ENCODE assay signal across 1 cellular context in the genomic region with DNA sequence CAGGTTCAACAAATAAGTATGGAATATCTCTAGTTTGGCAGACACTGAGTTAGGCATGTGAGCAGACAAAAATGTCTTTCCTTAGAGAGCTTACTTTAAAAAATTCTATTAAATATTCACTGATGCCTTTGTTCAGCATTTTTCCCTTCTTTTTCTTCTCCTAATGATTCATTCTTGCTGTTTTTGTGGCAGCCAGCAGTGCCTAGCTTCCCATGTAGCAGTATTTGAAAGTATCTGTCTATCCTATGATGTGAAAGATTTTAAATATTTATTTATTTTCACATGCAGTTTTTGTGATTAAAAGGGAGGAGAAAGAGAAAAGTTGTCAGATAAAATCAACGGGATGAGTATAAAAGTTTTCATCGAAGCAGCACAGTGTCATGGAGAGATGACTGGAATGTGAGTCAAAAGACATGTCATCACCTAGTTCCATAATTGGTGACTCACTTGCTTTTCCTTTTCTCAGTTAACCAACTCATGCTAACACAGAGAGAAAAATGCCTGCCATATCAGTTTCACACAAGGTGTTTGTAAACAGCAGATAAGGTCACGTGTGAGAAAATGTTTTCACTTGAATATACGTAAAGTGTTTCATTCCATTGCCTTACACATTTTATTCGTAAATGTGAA.
TF ChIP-seq lines count a peak whose summit lies in the region.

No MANE protein-coding gene starts in this region.

TF ChIP-seq in K562, 482 proteins besides CTCF, POLR2A, EP300 and RAD21 (continued from another document and continues in another):
- TF ChIP-seq, protein P1, sequence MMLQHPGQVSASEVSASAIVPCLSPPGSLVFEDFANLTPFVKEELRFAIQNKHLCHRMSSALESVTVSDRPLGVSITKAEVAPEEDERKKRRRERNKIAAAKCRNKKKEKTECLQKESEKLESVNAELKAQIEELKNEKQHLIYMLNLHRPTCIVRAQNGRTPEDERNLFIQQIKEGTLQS (IDR thresholded peaks at IDR 0.05) = peak; percentile 90
- TF ChIP-seq, protein P1 (CRISPR knock-in tag; conservative IDR thresholded peaks at IDR 0.05) = no peak
- TF ChIP-seq CBFA2T3 (IDR thresholded peaks at IDR 0.05) = peak; percentile 59
- no peak for TF ChIP-seq CCNT2 (IDR thresholded peaks at IDR 0.05; ENCODE audit: borderline replicate concordance, extremely low read depth, insufficient read length, low read depth, low read length)
- TF ChIP-seq, protein P2, sequence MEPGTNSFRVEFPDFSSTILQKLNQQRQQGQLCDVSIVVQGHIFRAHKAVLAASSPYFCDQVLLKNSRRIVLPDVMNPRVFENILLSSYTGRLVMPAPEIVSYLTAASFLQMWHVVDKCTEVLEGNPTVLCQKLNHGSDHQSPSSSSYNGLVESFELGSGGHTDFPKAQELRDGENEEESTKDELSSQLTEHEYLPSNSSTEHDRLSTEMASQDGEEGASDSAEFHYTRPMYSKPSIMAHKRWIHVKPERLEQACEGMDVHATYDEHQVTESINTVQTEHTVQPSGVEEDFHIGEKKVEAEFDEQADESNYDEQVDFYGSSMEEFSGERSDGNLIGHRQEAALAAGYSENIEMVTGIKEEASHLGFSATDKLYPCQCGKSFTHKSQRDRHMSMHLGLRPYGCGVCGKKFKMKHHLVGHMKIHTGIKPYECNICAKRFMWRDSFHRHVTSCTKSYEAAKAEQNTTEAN (CRISPR knock-in tag; IDR thresholded peaks at IDR 0.05) = no peak
- peak; percentile 72; the same call in 1 of the 2 replicates for TF ChIP-seq JUN (IDR thresholded peaks at IDR 0.05; ENCODE audit: borderline replicate concordance, low read depth, low read length)
- no peak for TF ChIP-seq JUN (CRISPR knock-in tag; IDR thresholded peaks at IDR 0.05; ENCODE audit: borderline replicate concordance)
- TF ChIP-seq HNRNPH1 (optimal IDR thresholded peaks at IDR 0.05; ENCODE audit: low read depth, low read length) = no peak
- TF ChIP-seq TCF3 (CRISPR knock-in tag; IDR thresholded peaks at IDR 0.05) = peak; percentile 65
- TF ChIP-seq LARP7 (IDR thresholded peaks at IDR 0.05) = no peak
- no peak for TF ChIP-seq TCF7L2 (IDR thresholded peaks at IDR 0.05; ENCODE audit: low read depth, low read length)
- TF ChIP-seq, protein P3, sequence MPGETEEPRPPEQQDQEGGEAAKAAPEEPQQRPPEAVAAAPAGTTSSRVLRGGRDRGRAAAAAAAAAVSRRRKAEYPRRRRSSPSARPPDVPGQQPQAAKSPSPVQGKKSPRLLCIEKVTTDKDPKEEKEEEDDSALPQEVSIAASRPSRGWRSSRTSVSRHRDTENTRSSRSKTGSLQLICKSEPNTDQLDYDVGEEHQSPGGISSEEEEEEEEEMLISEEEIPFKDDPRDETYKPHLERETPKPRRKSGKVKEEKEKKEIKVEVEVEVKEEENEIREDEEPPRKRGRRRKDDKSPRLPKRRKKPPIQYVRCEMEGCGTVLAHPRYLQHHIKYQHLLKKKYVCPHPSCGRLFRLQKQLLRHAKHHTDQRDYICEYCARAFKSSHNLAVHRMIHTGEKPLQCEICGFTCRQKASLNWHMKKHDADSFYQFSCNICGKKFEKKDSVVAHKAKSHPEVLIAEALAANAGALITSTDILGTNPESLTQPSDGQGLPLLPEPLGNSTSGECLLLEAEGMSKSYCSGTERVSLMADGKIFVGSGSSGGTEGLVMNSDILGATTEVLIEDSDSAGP (CRISPR knock-in tag; IDR thresholded peaks at IDR 0.05) = no peak
- peak; percentile 65 for TF ChIP-seq TEAD4 (IDR thresholded peaks at IDR 0.05; ENCODE audit: low read length)
- TF ChIP-seq TEAD4 (CRISPR knock-in tag; IDR thresholded peaks at IDR 0.05; ENCODE audit: borderline replicate concordance) = no peak
- no peak for TF ChIP-seq EGR1 (conservative IDR thresholded peaks at IDR 0.05)
- TF ChIP-seq ZBTB8A (IDR thresholded peaks at IDR 0.05; ENCODE audit: partially characterized antibody) = no peak
- TF ChIP-seq CEBPG (CRISPR knock-in tag; IDR thresholded peaks at IDR 0.05) = no peak
- peak in 1 of 2 experiments; percentile 40; a peak in 1 of 4 replicates for TF ChIP-seq CEBPG (tag; conservative IDR thresholded peaks at IDR 0.05 in 1 of 2, IDR thresholded peaks at IDR 0.05 in 1 of 2)
- TF ChIP-seq PHB (CRISPR knock-in tag; IDR thresholded peaks at IDR 0.05) = no peak
- no peak for TF ChIP-seq TGIF2 (CRISPR knock-in tag; IDR thresholded peaks at IDR 0.05)
- TF ChIP-seq ZNF408 (CRISPR knock-in tag; IDR thresholded peaks at IDR 0.05; ENCODE audit: low read depth) = no peak
- TF ChIP-seq DPF2 (IDR thresholded peaks at IDR 0.05) = peak; percentile 63
- TF ChIP-seq GATAD2B (IDR thresholded peaks at IDR 0.05; ENCODE audit: borderline replicate concordance) = no peak
- TF ChIP-seq RFX7 (CRISPR knock-in tag; IDR thresholded peaks at IDR 0.05) = no peak
- TF ChIP-seq, protein P4, sequence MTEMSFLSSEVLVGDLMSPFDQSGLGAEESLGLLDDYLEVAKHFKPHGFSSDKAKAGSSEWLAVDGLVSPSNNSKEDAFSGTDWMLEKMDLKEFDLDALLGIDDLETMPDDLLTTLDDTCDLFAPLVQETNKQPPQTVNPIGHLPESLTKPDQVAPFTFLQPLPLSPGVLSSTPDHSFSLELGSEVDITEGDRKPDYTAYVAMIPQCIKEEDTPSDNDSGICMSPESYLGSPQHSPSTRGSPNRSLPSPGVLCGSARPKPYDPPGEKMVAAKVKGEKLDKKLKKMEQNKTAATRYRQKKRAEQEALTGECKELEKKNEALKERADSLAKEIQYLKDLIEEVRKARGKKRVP (CRISPR knock-in tag; IDR thresholded peaks at IDR 0.05) = no peak
- no peak for TF ChIP-seq HNRNPLL (IDR thresholded peaks at IDR 0.05; ENCODE audit: low read depth, low read length, poor library complexity, severe bottlenecking)
- TF ChIP-seq HLTF (IDR thresholded peaks at IDR 0.05) = no peak
- no peak for TF ChIP-seq ZNF324 (CRISPR knock-in tag; IDR thresholded peaks at IDR 0.05)
- no peak for TF ChIP-seq ZNF668 (CRISPR knock-in tag; IDR thresholded peaks at IDR 0.05)
- TF ChIP-seq FOXK2 (conservative IDR thresholded peaks at IDR 0.05 in 1 of 2, IDR thresholded peaks at IDR 0.05 in 1 of 2; ENCODE audit: low read depth in 2 of 2) = 0 out of 4 replicates have a peak, but pooled peaks have one; percentile 22 to 26
- TF ChIP-seq, protein P5, sequence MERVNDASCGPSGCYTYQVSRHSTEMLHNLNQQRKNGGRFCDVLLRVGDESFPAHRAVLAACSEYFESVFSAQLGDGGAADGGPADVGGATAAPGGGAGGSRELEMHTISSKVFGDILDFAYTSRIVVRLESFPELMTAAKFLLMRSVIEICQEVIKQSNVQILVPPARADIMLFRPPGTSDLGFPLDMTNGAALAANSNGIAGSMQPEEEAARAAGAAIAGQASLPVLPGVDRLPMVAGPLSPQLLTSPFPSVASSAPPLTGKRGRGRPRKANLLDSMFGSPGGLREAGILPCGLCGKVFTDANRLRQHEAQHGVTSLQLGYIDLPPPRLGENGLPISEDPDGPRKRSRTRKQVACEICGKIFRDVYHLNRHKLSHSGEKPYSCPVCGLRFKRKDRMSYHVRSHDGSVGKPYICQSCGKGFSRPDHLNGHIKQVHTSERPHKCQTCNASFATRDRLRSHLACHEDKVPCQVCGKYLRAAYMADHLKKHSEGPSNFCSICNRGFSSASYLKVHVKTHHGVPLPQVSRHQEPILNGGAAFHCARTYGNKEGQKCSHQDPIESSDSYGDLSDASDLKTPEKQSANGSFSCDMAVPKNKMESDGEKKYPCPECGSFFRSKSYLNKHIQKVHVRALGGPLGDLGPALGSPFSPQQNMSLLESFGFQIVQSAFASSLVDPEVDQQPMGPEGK (CRISPR knock-in tag; IDR thresholded peaks at IDR 0.05; ENCODE audit: borderline replicate concordance) = no peak
- TF ChIP-seq OTX1 (CRISPR knock-in tag; IDR thresholded peaks at IDR 0.05) = no peak
- TF ChIP-seq, protein P6, sequence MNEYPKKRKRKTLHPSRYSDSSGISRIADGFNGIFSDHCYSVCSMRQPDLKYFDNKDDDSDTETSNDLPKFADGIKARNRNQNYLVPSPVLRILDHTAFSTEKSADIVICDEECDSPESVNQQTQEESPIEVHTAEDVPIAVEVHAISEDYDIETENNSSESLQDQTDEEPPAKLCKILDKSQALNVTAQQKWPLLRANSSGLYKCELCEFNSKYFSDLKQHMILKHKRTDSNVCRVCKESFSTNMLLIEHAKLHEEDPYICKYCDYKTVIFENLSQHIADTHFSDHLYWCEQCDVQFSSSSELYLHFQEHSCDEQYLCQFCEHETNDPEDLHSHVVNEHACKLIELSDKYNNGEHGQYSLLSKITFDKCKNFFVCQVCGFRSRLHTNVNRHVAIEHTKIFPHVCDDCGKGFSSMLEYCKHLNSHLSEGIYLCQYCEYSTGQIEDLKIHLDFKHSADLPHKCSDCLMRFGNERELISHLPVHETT (CRISPR knock-in tag; conservative IDR thresholded peaks at IDR 0.05 in 1 of 2, IDR thresholded peaks at IDR 0.05 in 1 of 2) = no peak
- no peak for TF ChIP-seq SMAD4 (CRISPR knock-in tag; conservative IDR thresholded peaks at IDR 0.05)
- no peak for TF ChIP-seq DIDO1 (tag; IDR thresholded peaks at IDR 0.05; ENCODE audit: low read depth)
- TF ChIP-seq SMARCE1 (IDR thresholded peaks at IDR 0.05) = peak; percentile 42; the same call in 1 of the 2 replicates
- TF ChIP-seq, protein P7, sequence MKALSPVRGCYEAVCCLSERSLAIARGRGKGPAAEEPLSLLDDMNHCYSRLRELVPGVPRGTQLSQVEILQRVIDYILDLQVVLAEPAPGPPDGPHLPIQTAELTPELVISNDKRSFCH (CRISPR knock-in tag; IDR thresholded peaks at IDR 0.05) = no peak
- TF ChIP-seq, protein P7 (tag; IDR thresholded peaks at IDR 0.05) = no peak
- TF ChIP-seq POLR2AphosphoS2 (IDR thresholded peaks at IDR 0.05; ENCODE audit: low read length) = no peak
- TF ChIP-seq CREM (IDR thresholded peaks at IDR 0.05; ENCODE audit: low read depth) = no peak
- no peak for TF ChIP-seq HIVEP1 (CRISPR knock-in tag; IDR thresholded peaks at IDR 0.05)
- TF ChIP-seq E2F3 (CRISPR knock-in tag; IDR thresholded peaks at IDR 0.05) = no peak
- TF ChIP-seq TOE1 (IDR thresholded peaks at IDR 0.05; ENCODE audit: borderline replicate concordance) = no peak
- TF ChIP-seq TOE1 (CRISPR knock-in tag; IDR thresholded peaks at IDR 0.05; ENCODE audit: borderline replicate concordance, low read depth) = no peak
- no peak for TF ChIP-seq TAF7 (tag; IDR thresholded peaks at IDR 0.05)
- no peak for TF ChIP-seq C11orf30 (IDR thresholded peaks at IDR 0.05; ENCODE audit: low read depth)
- TF ChIP-seq CBFA2T2 (conservative IDR thresholded peaks at IDR 0.05) = peak; percentile 51
- TF ChIP-seq ZNF551 (CRISPR knock-in tag; IDR thresholded peaks at IDR 0.05) = no peak
- no peak for TF ChIP-seq ZFP1 (CRISPR knock-in tag; IDR thresholded peaks at IDR 0.05)
- TF ChIP-seq MED1 (CRISPR knock-in tag; IDR thresholded peaks at IDR 0.05; ENCODE audit: borderline replicate concordance) = no peak
- no peak for TF ChIP-seq NRF1 (conservative IDR thresholded peaks at IDR 0.05 in 1 of 2, IDR thresholded peaks at IDR 0.05 in 1 of 2)
- TF ChIP-seq, protein P8, sequence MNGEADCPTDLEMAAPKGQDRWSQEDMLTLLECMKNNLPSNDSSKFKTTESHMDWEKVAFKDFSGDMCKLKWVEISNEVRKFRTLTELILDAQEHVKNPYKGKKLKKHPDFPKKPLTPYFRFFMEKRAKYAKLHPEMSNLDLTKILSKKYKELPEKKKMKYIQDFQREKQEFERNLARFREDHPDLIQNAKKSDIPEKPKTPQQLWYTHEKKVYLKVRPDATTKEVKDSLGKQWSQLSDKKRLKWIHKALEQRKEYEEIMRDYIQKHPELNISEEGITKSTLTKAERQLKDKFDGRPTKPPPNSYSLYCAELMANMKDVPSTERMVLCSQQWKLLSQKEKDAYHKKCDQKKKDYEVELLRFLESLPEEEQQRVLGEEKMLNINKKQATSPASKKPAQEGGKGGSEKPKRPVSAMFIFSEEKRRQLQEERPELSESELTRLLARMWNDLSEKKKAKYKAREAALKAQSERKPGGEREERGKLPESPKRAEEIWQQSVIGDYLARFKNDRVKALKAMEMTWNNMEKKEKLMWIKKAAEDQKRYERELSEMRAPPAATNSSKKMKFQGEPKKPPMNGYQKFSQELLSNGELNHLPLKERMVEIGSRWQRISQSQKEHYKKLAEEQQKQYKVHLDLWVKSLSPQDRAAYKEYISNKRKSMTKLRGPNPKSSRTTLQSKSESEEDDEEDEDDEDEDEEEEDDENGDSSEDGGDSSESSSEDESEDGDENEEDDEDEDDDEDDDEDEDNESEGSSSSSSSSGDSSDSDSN (IDR thresholded peaks at IDR 0.05; ENCODE audit: borderline replicate concordance in 1 of 2, low read depth in 2 of 2, low read length in 2 of 2) = no peak
- no peak for TF ChIP-seq ZNF140 (CRISPR knock-in tag; IDR thresholded peaks at IDR 0.05)
- TF ChIP-seq POLR2G (IDR thresholded peaks at IDR 0.05; ENCODE audit: low read depth, low read length) = no peak
- TF ChIP-seq SNRNP70 (optimal IDR thresholded peaks at IDR 0.05; ENCODE audit: low read depth, low read length) = no peak
- no peak for TF ChIP-seq TBL1XR1 (IDR thresholded peaks at IDR 0.05; ENCODE audit: low read length in 2 of 2)
- TF ChIP-seq KLF10 (CRISPR knock-in tag; IDR thresholded peaks at IDR 0.05) = no peak
- TF ChIP-seq, protein P9, sequence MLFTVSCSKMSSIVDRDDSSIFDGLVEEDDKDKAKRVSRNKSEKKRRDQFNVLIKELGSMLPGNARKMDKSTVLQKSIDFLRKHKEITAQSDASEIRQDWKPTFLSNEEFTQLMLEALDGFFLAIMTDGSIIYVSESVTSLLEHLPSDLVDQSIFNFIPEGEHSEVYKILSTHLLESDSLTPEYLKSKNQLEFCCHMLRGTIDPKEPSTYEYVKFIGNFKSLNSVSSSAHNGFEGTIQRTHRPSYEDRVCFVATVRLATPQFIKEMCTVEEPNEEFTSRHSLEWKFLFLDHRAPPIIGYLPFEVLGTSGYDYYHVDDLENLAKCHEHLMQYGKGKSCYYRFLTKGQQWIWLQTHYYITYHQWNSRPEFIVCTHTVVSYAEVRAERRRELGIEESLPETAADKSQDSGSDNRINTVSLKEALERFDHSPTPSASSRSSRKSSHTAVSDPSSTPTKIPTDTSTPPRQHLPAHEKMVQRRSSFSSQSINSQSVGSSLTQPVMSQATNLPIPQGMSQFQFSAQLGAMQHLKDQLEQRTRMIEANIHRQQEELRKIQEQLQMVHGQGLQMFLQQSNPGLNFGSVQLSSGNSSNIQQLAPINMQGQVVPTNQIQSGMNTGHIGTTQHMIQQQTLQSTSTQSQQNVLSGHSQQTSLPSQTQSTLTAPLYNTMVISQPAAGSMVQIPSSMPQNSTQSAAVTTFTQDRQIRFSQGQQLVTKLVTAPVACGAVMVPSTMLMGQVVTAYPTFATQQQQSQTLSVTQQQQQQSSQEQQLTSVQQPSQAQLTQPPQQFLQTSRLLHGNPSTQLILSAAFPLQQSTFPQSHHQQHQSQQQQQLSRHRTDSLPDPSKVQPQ (CRISPR knock-in tag; IDR thresholded peaks at IDR 0.05; ENCODE audit: borderline replicate concordance) = no peak
- TF ChIP-seq YY1 (IDR thresholded peaks at IDR 0.05; ENCODE audit: borderline replicate concordance in 1 of 3, control insufficient read depth in 1 of 3, extremely low read depth in 1 of 3, insufficient read depth in 3 of 3, insufficient read length in 1 of 3, insufficient replicate concordance in 2 of 3, low read depth in 1 of 3, low read length in 2 of 3) = no peak
- TF ChIP-seq MTA2 (IDR thresholded peaks at IDR 0.05; ENCODE audit: low read depth) = 0 out of 2 replicates have a peak, but pooled peaks have one; percentile 10
